ENCODE assay signal across 8 cellular contexts in the genomic region with DNA sequence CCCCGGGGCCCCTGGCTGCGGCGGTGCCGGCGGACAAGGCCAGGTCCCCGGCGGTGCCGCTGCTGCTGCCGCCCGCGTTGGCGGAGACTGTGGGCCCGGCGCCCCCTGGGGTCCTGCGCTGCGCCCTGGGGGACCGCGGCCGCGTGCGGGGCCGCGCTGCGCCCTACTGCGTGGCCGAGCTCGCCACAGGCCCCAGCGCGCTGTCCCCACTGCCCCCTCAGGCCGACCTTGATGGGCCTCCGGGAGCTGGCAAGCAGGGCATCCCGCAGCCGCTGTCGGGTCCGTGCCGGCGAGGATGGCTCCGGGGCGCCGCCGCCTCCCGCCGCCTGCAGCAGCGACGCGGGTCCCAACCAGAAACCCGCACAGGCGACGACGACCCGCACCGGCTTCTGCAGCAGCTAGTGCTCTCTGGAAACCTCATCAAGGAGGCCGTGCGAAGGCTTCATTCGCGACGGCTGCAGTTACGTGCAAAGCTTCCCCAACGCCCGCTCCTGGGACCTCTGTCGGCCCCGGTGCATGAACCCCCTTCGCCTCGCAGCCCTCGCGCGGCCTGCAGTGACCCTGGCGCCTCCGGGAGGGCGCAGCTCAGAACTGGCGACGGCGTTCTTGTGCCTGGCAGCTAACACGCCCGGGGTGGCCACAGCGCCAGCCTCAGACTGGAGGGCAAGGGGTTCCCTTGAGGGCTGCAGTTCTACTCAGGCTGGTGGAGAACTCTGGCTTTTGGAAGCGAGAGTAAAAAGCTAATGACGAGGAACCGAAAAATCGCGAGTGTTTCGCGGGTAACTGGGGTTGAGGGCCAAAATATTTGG. TPM values are rescaled to one million over a fixed set of nuclear protein-coding genes. Genes with fewer than 3 reads are reported as not detected.
DNase-seq lines count a peak whose midpoint lies in the region; ATAC-seq and TF ChIP-seq lines count a peak whose summit lies in the region.

No MANE protein-coding gene starts in this region.

- H3K4me1 ChIP-seq in BE2C, result no peaks in the 10 kb centered on the region

- CTCF ChIA-PET in WTC11 (lab: Charles Lee), result interaction anchor here (0.8 to 2.0 kb wide), 10 partner anchors 10 to 247 kb away, joined by 3 to 26 read pairs (median 4); partner anchors contain the start of gene RRP12

- H3K9me3 ChIP-seq in BE2C, result no peaks in the 10 kb centered on the region

- no peak for TF ChIP-seq CTCF in BE2C (IDR thresholded peaks at IDR 0.05; ENCODE audit: low read depth, low read length)
- TF ChIP-seq CTCF in WTC11 (IDR thresholded peaks at IDR 0.05), result no peak
- peak; percentile 6 for TF ChIP-seq CTCF in kidney epithelial cell (IDR thresholded peaks at IDR 0.05; ENCODE audit: insufficient read depth, low read length, poor library complexity, severe bottlenecking)

- H3K36me3 ChIP-seq in BE2C (no peaks in the 10 kb centered on the region), kidney epithelial cell (ENCODE audit: control insufficient read depth, insufficient read depth, low read length) (no peaks in the 10 kb centered on the region)

- H3K27me3 ChIP-seq in BE2C (no peaks in the 10 kb centered on the region), kidney epithelial cell (ENCODE audit: control insufficient read depth, insufficient read depth, low read length) (peaks cover 8% of the 10 kb centered on the region)

- no peaks in the 10 kb centered on the region for H3K36me3 Mint-ChIP-seq in WTC11

- H3K9me3 Mint-ChIP-seq in WTC11, result no peaks in the 10 kb centered on the region

- H3K27ac Mint-ChIP-seq in WTC11, result 0 out of 2 replicates have a peak overlapping the region, but pooled peaks have one; percentile 95

- ATAC-seq in GM19351 (IDR thresholded peaks at IDR 0.05; ENCODE audit: unreplicated experiment) (peak; percentile 46), WTC11 (peak; percentile 55)

- H3K4me1 Mint-ChIP-seq in WTC11, result peaks cover 29% of the 10 kb centered on the region

- H3K4me3 ChIP-seq in BE2C (ENCODE audit: low read depth, low read length) (peak overlapping the region; percentile 68), kidney epithelial cell (ENCODE audit: low read depth, low read length) (peak overlapping the region; percentile 68)

- POLR2A ChIA-PET in WTC11 (lab: Charles Lee), result interaction anchor here (0.8 to 2.9 kb wide), 4 partner anchors 9 to 81 kb away, joined by 3 to 46 read pairs (median 9); partner anchors contain the start of genes ARHGAP19, FRAT2 and RRP12

- DNase-seq in BE2C (peak; percentile 59), HUDEP-2 (lab: John Stamatoyannopoulos, UW; ENCODE audit: unreplicated experiment in 76 of 76) (peak in 69 of 76 experiments; percentile 9 to 74 (median 54)), WTC11 (ENCODE audit: low spot score) (peak; percentile 76), caudate nucleus (lab: John Stamatoyannopoulos, UW) (peak in 50 of 61 donors; percentile 8 to 62 (median 35)), kidney epithelial cell (ENCODE audit: low read depth) (no peak), foreskin melanocyte (no peak)
- DNase-seq in stimulated activated CD4-positive, alpha-beta T cell treated with anti-CD3 and anti-CD28 coated beads, Interleukin-1b, Interleukin-23, amount 100 ng/mL, for 48 hours, result peak; percentile 68

- H3K4me3 Mint-ChIP-seq in WTC11, result peak overlapping the region; percentile 83

- H3K27ac ChIP-seq in caudate nucleus (ENCODE audit: low read depth, low read length), result peak overlapping the region; percentile 3

- H3K27me3 Mint-ChIP-seq in WTC11 (ENCODE audit: low read depth), result peaks cover 33% of the 10 kb centered on the region

TF ChIP-seq in WTC11, 78 proteins besides CTCF, POLR2A, EP300 and RAD21 (continues in another document):
- 0 out of 2 replicates have a peak, but pooled peaks have one; percentile 21 for TF ChIP-seq CREB1 (CRISPR knock-in tag; IDR thresholded peaks at IDR 0.05)
- TF ChIP-seq E2F1 (CRISPR knock-in tag; IDR thresholded peaks at IDR 0.05), result peak; percentile 72; the same call in 1 of the 2 replicates
- no peak for TF ChIP-seq NR1H2 (CRISPR knock-in tag; IDR thresholded peaks at IDR 0.05)
- TF ChIP-seq E2F5 (CRISPR knock-in tag; IDR thresholded peaks at IDR 0.05), result 0 out of 2 replicates have a peak, but pooled peaks have one; percentile 17
- TF ChIP-seq FOXP4 (CRISPR knock-in tag; IDR thresholded peaks at IDR 0.05), result peak; percentile 26; the same call in 1 of the 2 replicates
- TF ChIP-seq, protein P1, sequence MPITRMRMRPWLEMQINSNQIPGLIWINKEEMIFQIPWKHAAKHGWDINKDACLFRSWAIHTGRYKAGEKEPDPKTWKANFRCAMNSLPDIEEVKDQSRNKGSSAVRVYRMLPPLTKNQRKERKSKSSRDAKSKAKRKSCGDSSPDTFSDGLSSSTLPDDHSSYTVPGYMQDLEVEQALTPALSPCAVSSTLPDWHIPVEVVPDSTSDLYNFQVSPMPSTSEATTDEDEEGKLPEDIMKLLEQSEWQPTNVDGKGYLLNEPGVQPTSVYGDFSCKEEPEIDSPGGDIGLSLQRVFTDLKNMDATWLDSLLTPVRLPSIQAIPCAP (CRISPR knock-in tag; IDR thresholded peaks at IDR 0.05), result peak; percentile 50; the same call in 1 of the 2 replicates
- no peak; the same call in 1 of the 2 replicates for TF ChIP-seq ESRRA (CRISPR knock-in tag; IDR thresholded peaks at IDR 0.05; ENCODE audit: borderline replicate concordance)
- 0 out of 2 replicates have a peak, but pooled peaks have one; percentile 24 for TF ChIP-seq TEAD1 (CRISPR knock-in tag; IDR thresholded peaks at IDR 0.05)
- 0 out of 2 replicates have a peak, but pooled peaks have one; percentile 20 for TF ChIP-seq CBFB (CRISPR knock-in tag; IDR thresholded peaks at IDR 0.05; ENCODE audit: low read depth)
- TF ChIP-seq ZNF138 (CRISPR knock-in tag; conservative IDR thresholded peaks at IDR 0.05), result peak; percentile 79; the same call in 1 of the 2 replicates
- 0 out of 2 replicates have a peak, but pooled peaks have one; percentile 26 for TF ChIP-seq GABPB1 (CRISPR knock-in tag; IDR thresholded peaks at IDR 0.05)
- no peak for TF ChIP-seq SMAD4 (CRISPR knock-in tag; IDR thresholded peaks at IDR 0.05)
- peak; percentile 70; the same call in 1 of the 2 replicates for TF ChIP-seq MAX (CRISPR knock-in tag; IDR thresholded peaks at IDR 0.05)

RNA-seq across cellular contexts. Expression of gene FRAT1, which starts 0.8 kb away (rescaled TPM):
- 0.65 TPM for polyA plus RNA-seq in BE2C (2012; ENCODE audit: insufficient read depth, insufficient read length, low read depth)
- total RNA-seq in WTC11 (2021), result 7.0 to 8.2 TPM (median 7.6 TPM) in 3 replicates
- total RNA-seq in kidney epithelial cell, result 2.4 and 2.6 TPM in 2 replicates

RNA-seq across cellular contexts. Expression of gene FRAT2, which starts 14.7 kb away (rescaled TPM):
- 6.7 TPM for polyA plus RNA-seq in BE2C (2012; ENCODE audit: insufficient read depth, insufficient read length, low read depth)
- total RNA-seq in WTC11 (2021) (48.2 to 53.5 TPM (median 50.8 TPM) in 3 replicates), kidney epithelial cell (10.7 and 13.6 TPM in 2 replicates)

RNA-seq across cellular contexts. Expression of gene ARHGAP19, which starts 27.4 kb away (rescaled TPM):
- 5.4 TPM for polyA plus RNA-seq in BE2C (2012; ENCODE audit: insufficient read depth, insufficient read length, low read depth)
- 35.5 to 42.2 TPM (median 38.0 TPM) in 3 replicates for total RNA-seq in WTC11 (2021)
- 5.3 and 5.4 TPM in 2 replicates for total RNA-seq in kidney epithelial cell

Comparison
In these comparisons a context has a peak if more than half of its experiments do, and no peak if none do; other contexts are left out.
1. DNase-seq: peak in BE2C (single experiment), HUDEP-2 (69 of 76), WTC11 (single experiment), caudate nucleus (50 of 61) and stimulated activated CD4-positive, alpha-beta T cell treated with anti-CD3 and anti-CD28 coated beads, Interleukin-1b, Interleukin-23, amount 100 ng/mL, for 48 hours (single experiment); none in kidney epithelial cell (single experiment) and foreskin melanocyte (single experiment).